ENCODE assay signal across 8 cellular contexts in genomic region chr13:23889598-23890224, GRCh38. TPM values are rescaled to one million over a fixed set of nuclear protein-coding genes. Genes with fewer than 3 reads are reported as not detected.
A peak's percentile ranks its signal among the peaks of the same experiment; 100 is the strongest.
DNase-seq lines count a peak whose midpoint lies in the region; ATAC-seq and TF ChIP-seq lines count a peak whose summit lies in the region.

No MANE protein-coding gene starts in this region.

- peaks cover 3% of the 10 kb centered on the region for H3K36me3 Mint-ChIP-seq in activated CD4-positive, alpha-beta memory T cell treated with anti-CD3 and anti-CD28 coated beads for 36 hours

- peak overlapping the region; percentile 82 for H3K4me3 Mint-ChIP-seq in activated CD4-positive, alpha-beta memory T cell treated with anti-CD3 and anti-CD28 coated beads for 36 hours

- peaks cover 21% of the 10 kb centered on the region for H3K4me1 Mint-ChIP-seq in activated CD4-positive, alpha-beta memory T cell treated with anti-CD3 and anti-CD28 coated beads for 36 hours (ENCODE audit: low read depth)

- TF ChIP-seq CTCF in stomach (IDR thresholded peaks at IDR 0.05), result peak in 1 of 7 experiments; percentile 20

- peak overlapping the region; percentile 58; the same call in 1 of the 2 replicates for H3K9ac ChIP-seq in BLaER1

- CTCF ChIA-PET in activated CD4-positive, alpha-beta memory T cell treated with anti-CD3 and anti-CD28 coated beads for 36 hours (lab: Charles Lee), result interaction anchor here (0.7 to 1.9 kb wide), 10 partner anchors 11 to 422 kb away, joined by 3 to 7 read pairs (median 4); no protein-coding TSS in a partner anchor

- H3K36me3 ChIP-seq in BLaER1 (peaks cover 5% of the 10 kb centered on the region; the same call in 1 of the 2 replicates), stomach (peaks cover 0 to 9% (median 7%) of the 10 kb centered on the region in 4 donors)

- no peaks in the 10 kb centered on the region for H4K20me1 ChIP-seq in BLaER1

- H3K4me2 ChIP-seq in BLaER1, result peak overlapping the region; percentile 92

- DNase-seq in activated CD4-positive, alpha-beta memory T cell treated with anti-CD3 and anti-CD28 coated beads for 36 hours, result no peak
- DNase-seq in inferior parietal cortex (ENCODE audit: extremely low spot score) (peak; percentile 41), stomach (no peak), NCI-H2196 treated with DMSO at 0.1 percent for 48 hours (lab: John Stamatoyannopoulos, UW; ENCODE audit: unreplicated experiment) (no peak), UCSD-AML1 (lab: John Stamatoyannopoulos, UW; ENCODE audit: unreplicated experiment) (no peak)

- POLR2A ChIA-PET in activated CD4-positive, alpha-beta memory T cell treated with anti-CD3 and anti-CD28 coated beads for 36 hours (lab: Charles Lee), result interaction anchor here (1.0 kb wide), 1 partner anchor 311 kb away, joined by 3 read pairs; no protein-coding TSS in a partner anchor

- ATAC-seq in GM19023 (IDR thresholded peaks at IDR 0.05; ENCODE audit: unreplicated experiment) (peak; percentile 12), HG03521 (IDR thresholded peaks at IDR 0.05; ENCODE audit: unreplicated experiment) (peak; percentile 11)

- intact Hi-C loops in activated CD4-positive, alpha-beta memory T cell treated with anti-CD3 and anti-CD28 coated beads for 36 hours (cut with micrococcal nuclease), result loop anchor here (1.0 to 5.0 kb wide), 4 partner anchors 139 to 514 kb away; no protein-coding TSS in a partner anchor
- intact Hi-C loops in stomach (cut with DNase I; ENCODE audit: low total_unique reads), result no loop called here

- no peaks in the 10 kb centered on the region for H3K27me3 Mint-ChIP-seq in activated CD4-positive, alpha-beta memory T cell treated with anti-CD3 and anti-CD28 coated beads for 36 hours

- WGBS in stomach, 5 donors, result 21 to 28% (median 25%) methylated on average over 12 of the region's 12 CpGs

- H3K27ac Mint-ChIP-seq in activated CD4-positive, alpha-beta memory T cell treated with anti-CD3 and anti-CD28 coated beads for 36 hours, result peak overlapping the region; percentile 62

- no peaks in the 10 kb centered on the region for H3K9me3 ChIP-seq in BLaER1
- no peaks in the 10 kb centered on the region for H3K9me3 ChIP-seq in stomach

- no peak for TF ChIP-seq POLR2A in stomach (IDR thresholded peaks at IDR 0.05)

- H3K27me3 ChIP-seq in BLaER1 (no peaks in the 10 kb centered on the region), stomach (no peaks in the 10 kb centered on the region)

- H3K4me3 ChIP-seq in BLaER1 (peak overlapping the region; percentile 81), stomach (peak overlapping the region; percentile 79 to 99 (median 88))

- no peak for TF ChIP-seq EP300 in stomach (IDR thresholded peaks at IDR 0.05)

- H3K9me3 Mint-ChIP-seq in activated CD4-positive, alpha-beta memory T cell treated with anti-CD3 and anti-CD28 coated beads for 36 hours, result no peaks in the 10 kb centered on the region

- H3K27ac ChIP-seq in BLaER1, result no peak overlapping the region
- peak overlapping the region; percentile 30 to 96 (median 89) for H3K27ac ChIP-seq in stomach

- H3K4me1 ChIP-seq in BLaER1, result peaks cover 21% of the 10 kb centered on the region
- H3K4me1 ChIP-seq in stomach, result peaks cover 8 to 28% (median 20%) of the 10 kb centered on the region in 4 donors

RNA-seq across cellular contexts. Expression of gene MIPEP, which starts 0.5 kb away (rescaled TPM):
- 10 to 100 TPM; 16.6 to 16.7 TPM for total RNA-seq in activated CD4-positive, alpha-beta memory T cell treated with anti-CD3 and anti-CD28 coated beads for 36 hours
- total RNA-seq in stomach, result 10 to 100 TPM in 3 of 5 donors, 1 to 10 TPM in 2; 1.2 to 43.2 (median 22.2) TPM
- 10 to 100 TPM; 14.2 to 16.0 (median 14.3) TPM for polyA plus RNA-seq in stomach

RNA-seq across cellular contexts. Expression of gene C1QTNF9B, which starts 7.6 kb away (rescaled TPM):
- not detected for total RNA-seq in activated CD4-positive, alpha-beta memory T cell treated with anti-CD3 and anti-CD28 coated beads for 36 hours
- total RNA-seq in stomach, result not detected
- polyA plus RNA-seq in stomach, result not detected
